Comparison of ENCODE assay signal across 1 cellular context in genomic region chr2:183060500-183061231, GRCh38.
TF ChIP-seq lines count a peak whose summit lies in the region.

No MANE protein-coding gene starts in this region.

TF ChIP-seq in HepG2, 621 proteins besides CTCF, POLR2A, EP300 and RAD21 (continued from another document and continues in another):
- TF ChIP-seq CEBPZ (IDR thresholded peaks at IDR 0.05; ENCODE audit: low read length), result no peak
- TF ChIP-seq, protein P1, sequence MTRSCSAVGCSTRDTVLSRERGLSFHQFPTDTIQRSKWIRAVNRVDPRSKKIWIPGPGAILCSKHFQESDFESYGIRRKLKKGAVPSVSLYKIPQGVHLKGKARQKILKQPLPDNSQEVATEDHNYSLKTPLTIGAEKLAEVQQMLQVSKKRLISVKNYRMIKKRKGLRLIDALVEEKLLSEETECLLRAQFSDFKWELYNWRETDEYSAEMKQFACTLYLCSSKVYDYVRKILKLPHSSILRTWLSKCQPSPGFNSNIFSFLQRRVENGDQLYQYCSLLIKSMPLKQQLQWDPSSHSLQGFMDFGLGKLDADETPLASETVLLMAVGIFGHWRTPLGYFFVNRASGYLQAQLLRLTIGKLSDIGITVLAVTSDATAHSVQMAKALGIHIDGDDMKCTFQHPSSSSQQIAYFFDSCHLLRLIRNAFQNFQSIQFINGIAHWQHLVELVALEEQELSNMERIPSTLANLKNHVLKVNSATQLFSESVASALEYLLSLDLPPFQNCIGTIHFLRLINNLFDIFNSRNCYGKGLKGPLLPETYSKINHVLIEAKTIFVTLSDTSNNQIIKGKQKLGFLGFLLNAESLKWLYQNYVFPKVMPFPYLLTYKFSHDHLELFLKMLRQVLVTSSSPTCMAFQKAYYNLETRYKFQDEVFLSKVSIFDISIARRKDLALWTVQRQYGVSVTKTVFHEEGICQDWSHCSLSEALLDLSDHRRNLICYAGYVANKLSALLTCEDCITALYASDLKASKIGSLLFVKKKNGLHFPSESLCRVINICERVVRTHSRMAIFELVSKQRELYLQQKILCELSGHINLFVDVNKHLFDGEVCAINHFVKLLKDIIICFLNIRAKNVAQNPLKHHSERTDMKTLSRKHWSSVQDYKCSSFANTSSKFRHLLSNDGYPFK (CRISPR knock-in tag; IDR thresholded peaks at IDR 0.05; ENCODE audit: borderline replicate concordance), result no peak
- no peak for TF ChIP-seq ZBTB3 (CRISPR knock-in tag; IDR thresholded peaks at IDR 0.05; ENCODE audit: borderline replicate concordance, low read depth)
- TF ChIP-seq, protein P2, sequence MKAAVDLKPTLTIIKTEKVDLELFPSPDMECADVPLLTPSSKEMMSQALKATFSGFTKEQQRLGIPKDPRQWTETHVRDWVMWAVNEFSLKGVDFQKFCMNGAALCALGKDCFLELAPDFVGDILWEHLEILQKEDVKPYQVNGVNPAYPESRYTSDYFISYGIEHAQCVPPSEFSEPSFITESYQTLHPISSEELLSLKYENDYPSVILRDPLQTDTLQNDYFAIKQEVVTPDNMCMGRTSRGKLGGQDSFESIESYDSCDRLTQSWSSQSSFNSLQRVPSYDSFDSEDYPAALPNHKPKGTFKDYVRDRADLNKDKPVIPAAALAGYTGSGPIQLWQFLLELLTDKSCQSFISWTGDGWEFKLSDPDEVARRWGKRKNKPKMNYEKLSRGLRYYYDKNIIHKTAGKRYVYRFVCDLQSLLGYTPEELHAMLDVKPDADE (CRISPR knock-in tag; IDR thresholded peaks at IDR 0.05), result no peak
- TF ChIP-seq ZBTB4 (CRISPR knock-in tag; IDR thresholded peaks at IDR 0.05; ENCODE audit: borderline replicate concordance), result no peak
- TF ChIP-seq ZNF746 (CRISPR knock-in tag; IDR thresholded peaks at IDR 0.05), result no peak
- TF ChIP-seq MZF1 (CRISPR knock-in tag; IDR thresholded peaks at IDR 0.05; ENCODE audit: borderline replicate concordance), result no peak
- 0 out of 2 replicates have a peak, but pooled peaks have one; percentile 42 for TF ChIP-seq ZBTB20 (CRISPR knock-in tag; IDR thresholded peaks at IDR 0.05; ENCODE audit: borderline replicate concordance, low read depth)
- TF ChIP-seq ZNF292 (CRISPR knock-in tag; IDR thresholded peaks at IDR 0.05; ENCODE audit: borderline replicate concordance, low read depth), result peak; percentile 47; the same call in 1 of the 2 replicates
- TF ChIP-seq NBN (conservative IDR thresholded peaks at IDR 0.05), result no peak
- TF ChIP-seq U2AF2 (IDR thresholded peaks at IDR 0.05; ENCODE audit: low read depth, low read length), result no peak
- TF ChIP-seq, protein P3, sequence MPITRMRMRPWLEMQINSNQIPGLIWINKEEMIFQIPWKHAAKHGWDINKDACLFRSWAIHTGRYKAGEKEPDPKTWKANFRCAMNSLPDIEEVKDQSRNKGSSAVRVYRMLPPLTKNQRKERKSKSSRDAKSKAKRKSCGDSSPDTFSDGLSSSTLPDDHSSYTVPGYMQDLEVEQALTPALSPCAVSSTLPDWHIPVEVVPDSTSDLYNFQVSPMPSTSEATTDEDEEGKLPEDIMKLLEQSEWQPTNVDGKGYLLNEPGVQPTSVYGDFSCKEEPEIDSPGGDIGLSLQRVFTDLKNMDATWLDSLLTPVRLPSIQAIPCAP (CRISPR knock-in tag; IDR thresholded peaks at IDR 0.05; ENCODE audit: low read depth), result no peak
- peak; percentile 24; the same call in 1 of the 2 replicates for TF ChIP-seq EHMT2 (IDR thresholded peaks at IDR 0.05; ENCODE audit: borderline replicate concordance, low read depth, low read length)
- TF ChIP-seq, protein P4, sequence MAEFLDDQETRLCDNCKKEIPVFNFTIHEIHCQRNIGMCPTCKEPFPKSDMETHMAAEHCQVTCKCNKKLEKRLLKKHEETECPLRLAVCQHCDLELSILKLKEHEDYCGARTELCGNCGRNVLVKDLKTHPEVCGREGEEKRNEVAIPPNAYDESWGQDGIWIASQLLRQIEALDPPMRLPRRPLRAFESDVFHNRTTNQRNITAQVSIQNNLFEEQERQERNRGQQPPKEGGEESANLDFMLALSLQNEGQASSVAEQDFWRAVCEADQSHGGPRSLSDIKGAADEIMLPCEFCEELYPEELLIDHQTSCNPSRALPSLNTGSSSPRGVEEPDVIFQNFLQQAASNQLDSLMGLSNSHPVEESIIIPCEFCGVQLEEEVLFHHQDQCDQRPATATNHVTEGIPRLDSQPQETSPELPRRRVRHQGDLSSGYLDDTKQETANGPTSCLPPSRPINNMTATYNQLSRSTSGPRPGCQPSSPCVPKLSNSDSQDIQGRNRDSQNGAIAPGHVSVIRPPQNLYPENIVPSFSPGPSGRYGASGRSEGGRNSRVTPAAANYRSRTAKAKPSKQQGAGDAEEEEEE (CRISPR knock-in tag; IDR thresholded peaks at IDR 0.05; ENCODE audit: borderline replicate concordance), result no peak
- TF ChIP-seq, protein P5, sequence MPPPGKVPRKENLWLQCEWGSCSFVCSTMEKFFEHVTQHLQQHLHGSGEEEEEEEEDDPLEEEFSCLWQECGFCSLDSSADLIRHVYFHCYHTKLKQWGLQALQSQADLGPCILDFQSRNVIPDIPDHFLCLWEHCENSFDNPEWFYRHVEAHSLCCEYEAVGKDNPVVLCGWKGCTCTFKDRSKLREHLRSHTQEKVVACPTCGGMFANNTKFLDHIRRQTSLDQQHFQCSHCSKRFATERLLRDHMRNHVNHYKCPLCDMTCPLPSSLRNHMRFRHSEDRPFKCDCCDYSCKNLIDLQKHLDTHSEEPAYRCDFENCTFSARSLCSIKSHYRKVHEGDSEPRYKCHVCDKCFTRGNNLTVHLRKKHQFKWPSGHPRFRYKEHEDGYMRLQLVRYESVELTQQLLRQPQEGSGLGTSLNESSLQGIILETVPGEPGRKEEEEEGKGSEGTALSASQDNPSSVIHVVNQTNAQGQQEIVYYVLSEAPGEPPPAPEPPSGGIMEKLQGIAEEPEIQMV (CRISPR knock-in tag; IDR thresholded peaks at IDR 0.05; ENCODE audit: low read depth), result peak; percentile 93
- TF ChIP-seq ZNF589 (CRISPR knock-in tag; conservative IDR thresholded peaks at IDR 0.05), result no peak
- no peak for TF ChIP-seq JUNB (CRISPR knock-in tag; IDR thresholded peaks at IDR 0.05; ENCODE audit: borderline replicate concordance)
- no peak for TF ChIP-seq BATF2 (CRISPR knock-in tag; IDR thresholded peaks at IDR 0.05)
- TF ChIP-seq ZIK1 (CRISPR knock-in tag; IDR thresholded peaks at IDR 0.05; ENCODE audit: borderline replicate concordance, low read depth), result no peak
- peak; percentile 65 for TF ChIP-seq HNF1B (CRISPR knock-in tag; IDR thresholded peaks at IDR 0.05)
- 0 out of 2 replicates have a peak, but pooled peaks have one; percentile 24 for TF ChIP-seq HDAC2 (CRISPR knock-in tag; IDR thresholded peaks at IDR 0.05)
- TF ChIP-seq, protein P6, sequence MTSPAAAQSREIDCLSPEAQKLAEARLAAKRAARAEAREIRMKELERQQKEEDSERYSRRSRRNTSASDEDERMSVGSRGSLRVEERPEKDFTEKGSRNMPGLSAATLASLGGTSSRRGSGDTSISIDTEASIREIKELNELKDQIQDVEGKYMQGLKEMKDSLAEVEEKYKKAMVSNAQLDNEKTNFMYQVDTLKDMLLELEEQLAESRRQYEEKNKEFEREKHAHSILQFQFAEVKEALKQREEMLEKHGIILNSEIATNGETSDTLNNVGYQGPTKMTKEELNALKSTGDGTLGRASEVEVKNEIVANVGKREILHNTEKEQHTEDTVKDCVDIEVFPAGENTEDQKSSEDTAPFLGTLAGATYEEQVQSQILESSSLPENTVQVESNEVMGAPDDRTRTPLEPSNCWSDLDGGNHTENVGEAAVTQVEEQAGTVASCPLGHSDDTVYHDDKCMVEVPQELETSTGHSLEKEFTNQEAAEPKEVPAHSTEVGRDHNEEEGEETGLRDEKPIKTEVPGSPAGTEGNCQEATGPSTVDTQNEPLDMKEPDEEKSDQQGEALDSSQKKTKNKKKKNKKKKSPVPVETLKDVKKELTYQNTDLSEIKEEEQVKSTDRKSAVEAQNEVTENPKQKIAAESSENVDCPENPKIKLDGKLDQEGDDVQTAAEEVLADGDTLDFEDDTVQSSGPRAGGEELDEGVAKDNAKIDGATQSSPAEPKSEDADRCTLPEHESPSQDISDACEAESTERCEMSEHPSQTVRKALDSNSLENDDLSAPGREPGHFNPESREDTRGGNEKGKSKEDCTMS (CRISPR knock-in tag; conservative IDR thresholded peaks at IDR 0.05), result no peak
- TF ChIP-seq, protein P7, sequence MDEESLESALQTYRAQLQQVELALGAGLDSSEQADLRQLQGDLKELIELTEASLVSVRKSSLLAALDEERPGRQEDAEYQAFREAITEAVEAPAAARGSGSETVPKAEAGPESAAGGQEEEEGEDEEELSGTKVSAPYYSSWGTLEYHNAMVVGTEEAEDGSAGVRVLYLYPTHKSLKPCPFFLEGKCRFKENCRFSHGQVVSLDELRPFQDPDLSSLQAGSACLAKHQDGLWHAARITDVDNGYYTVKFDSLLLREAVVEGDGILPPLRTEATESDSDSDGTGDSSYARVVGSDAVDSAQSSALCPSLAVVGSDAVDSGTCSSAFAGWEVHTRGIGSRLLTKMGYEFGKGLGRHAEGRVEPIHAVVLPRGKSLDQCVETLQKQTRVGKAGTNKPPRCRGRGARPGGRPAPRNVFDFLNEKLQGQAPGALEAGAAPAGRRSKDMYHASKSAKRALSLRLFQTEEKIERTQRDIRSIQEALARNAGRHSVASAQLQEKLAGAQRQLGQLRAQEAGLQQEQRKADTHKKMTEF (CRISPR knock-in tag; IDR thresholded peaks at IDR 0.05), result no peak
- TF ChIP-seq ZNF891 (CRISPR knock-in tag; IDR thresholded peaks at IDR 0.05), result no peak
- no peak for TF ChIP-seq ISX (CRISPR knock-in tag; conservative IDR thresholded peaks at IDR 0.05)
- TF ChIP-seq, protein P8, sequence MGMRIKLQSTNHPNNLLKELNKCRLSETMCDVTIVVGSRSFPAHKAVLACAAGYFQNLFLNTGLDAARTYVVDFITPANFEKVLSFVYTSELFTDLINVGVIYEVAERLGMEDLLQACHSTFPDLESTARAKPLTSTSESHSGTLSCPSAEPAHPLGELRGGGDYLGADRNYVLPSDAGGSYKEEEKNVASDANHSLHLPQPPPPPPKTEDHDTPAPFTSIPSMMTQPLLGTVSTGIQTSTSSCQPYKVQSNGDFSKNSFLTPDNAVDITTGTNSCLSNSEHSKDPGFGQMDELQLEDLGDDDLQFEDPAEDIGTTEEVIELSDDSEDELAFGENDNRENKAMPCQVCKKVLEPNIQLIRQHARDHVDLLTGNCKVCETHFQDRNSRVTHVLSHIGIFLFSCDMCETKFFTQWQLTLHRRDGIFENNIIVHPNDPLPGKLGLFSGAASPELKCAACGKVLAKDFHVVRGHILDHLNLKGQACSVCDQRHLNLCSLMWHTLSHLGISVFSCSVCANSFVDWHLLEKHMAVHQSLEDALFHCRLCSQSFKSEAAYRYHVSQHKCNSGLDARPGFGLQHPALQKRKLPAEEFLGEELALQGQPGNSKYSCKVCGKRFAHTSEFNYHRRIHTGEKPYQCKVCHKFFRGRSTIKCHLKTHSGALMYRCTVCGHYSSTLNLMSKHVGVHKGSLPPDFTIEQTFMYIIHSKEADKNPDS (CRISPR knock-in tag; IDR thresholded peaks at IDR 0.05), result no peak
- TF ChIP-seq CENPT (CRISPR knock-in tag; IDR thresholded peaks at IDR 0.05; ENCODE audit: low read depth), result no peak
